Comparison of ENCODE assay signal across 8 cellular contexts in genomic region chr3:150703756-150704344, GRCh38. TPM values are rescaled to one million over a fixed set of nuclear protein-coding genes. Genes with fewer than 3 reads are reported as not detected.
DNase-seq lines count a peak whose midpoint lies in the region; ATAC-seq and TF ChIP-seq lines count a peak whose summit lies in the region.

Gene ERICH6 (minus strand): TSS chr3:150703920. CDS start chr3:150703898, 22 bp downstream.

- H3K9me3 ChIP-seq in PC-9 (ENCODE audit: insufficient read depth, low read depth): peaks cover 4% of the 10 kb centered on the region; the same call in 1 of the 2 replicates

- peaks cover 8 to 13% of the 10 kb centered on the region in 2 donors for H3K36me3 Mint-ChIP-seq in activated T-cell treated with anti-CD3 and anti-CD28 coated beads, Interleukin-2, amount 50 U/mL, for 72 hours (ENCODE audit: insufficient read depth in 2 of 2)
- H3K36me3 Mint-ChIP-seq in naive B cell: peaks cover 0 to 6% of the 10 kb centered on the region in 2 donors
- peaks cover 14% of the 10 kb centered on the region for H3K36me3 Mint-ChIP-seq in stimulated activated memory B cell treated with anti-CD40 and anti-IgM and Interleukin-4, amounts not matched to agents 10 μg/mL and 1 μg/mL and 100 μg/mL, for 72 hours

- peak; percentile 21; the same call in 1 of the 2 replicates for TF ChIP-seq CTCF in PC-9 (conservative IDR thresholded peaks at IDR 0.05)

- H3K9me2 ChIP-seq in PC-9 (ENCODE audit: insufficient read depth): no peaks in the 10 kb centered on the region

- peak within 1 kb of the TSS; percentile 36 for H3K27ac ChIP-seq in PC-9

- no peak for TF ChIP-seq EP300 in Ishikawa (IDR thresholded peaks at IDR 0.05; ENCODE audit: borderline replicate concordance)

- intact Hi-C loops in PC-9 (cut with micrococcal nuclease; ENCODE audit: unreplicated experiment): loop anchor here (1.0 to 5.0 kb wide), 2 partner anchors 101 to 157 kb away; partner anchors contain the start of genes EIF2A, SELENOT and SERP1

- H3K27me3 Mint-ChIP-seq in activated T-cell treated with anti-CD3 and anti-CD28 coated beads, Interleukin-2, amount 50 U/mL, for 72 hours (ENCODE audit: low read depth): no peaks in the 10 kb centered on the region
- no peaks in the 10 kb centered on the region for H3K27me3 Mint-ChIP-seq in naive B cell
- no peaks in the 10 kb centered on the region for H3K27me3 Mint-ChIP-seq in stimulated activated memory B cell treated with anti-CD40 and anti-IgM and Interleukin-4, amounts not matched to agents 10 μg/mL and 1 μg/mL and 100 μg/mL, for 72 hours

- no peaks in the 10 kb centered on the region for H3K79me2 ChIP-seq in PC-9 (ENCODE audit: low read depth)

- H3K4me1 Mint-ChIP-seq in activated T-cell treated with anti-CD3 and anti-CD28 coated beads, Interleukin-2, amount 50 U/mL, for 72 hours (ENCODE audit: low read depth): peaks cover 45% of the 10 kb centered on the region
- H3K4me1 Mint-ChIP-seq in naive B cell: peaks cover 16 to 27% (median 16%) of the 10 kb centered on the region in 3 donors
- peaks cover 29% of the 10 kb centered on the region for H3K4me1 Mint-ChIP-seq in stimulated activated memory B cell treated with anti-CD40 and anti-IgM and Interleukin-4, amounts not matched to agents 10 μg/mL and 1 μg/mL and 100 μg/mL, for 72 hours

- peak; percentile 70 for DNase-seq in DMS79 (lab: John Stamatoyannopoulos, UW)
- DNase-seq in PC-9: peak; percentile 75 to 94
- DNase-seq in activated T-cell treated with anti-CD3 and anti-CD28 coated beads, Interleukin-2, amount 50 U/mL, for 72 hours: peak; percentile 91
- DNase-seq in fibroblast of gingiva (ENCODE audit: low read depth): peak; percentile 90
- peak; percentile 88 for DNase-seq in naive B cell

- H4K20me1 ChIP-seq in PC-9 (ENCODE audit: insufficient read depth): no peaks in the 10 kb centered on the region

- no peaks in the 10 kb centered on the region for H3K36me3 ChIP-seq in PC-9 (ENCODE audit: low read depth)

- H3K4me1 ChIP-seq in PC-9 (replicated peaks; ENCODE audit: insufficient read depth): no peaks in the 10 kb centered on the region

- TF ChIP-seq RAD21 in Ishikawa (IDR thresholded peaks at IDR 0.05; ENCODE audit: low read depth): no peak

- H3K9me3 Mint-ChIP-seq in activated T-cell treated with anti-CD3 and anti-CD28 coated beads, Interleukin-2, amount 50 U/mL, for 72 hours: peaks cover 0 to 6% of the 10 kb centered on the region in 2 donors
- no peaks in the 10 kb centered on the region for H3K9me3 Mint-ChIP-seq in naive B cell
- H3K9me3 Mint-ChIP-seq in stimulated activated memory B cell treated with anti-CD40 and anti-IgM and Interleukin-4, amounts not matched to agents 10 μg/mL and 1 μg/mL and 100 μg/mL, for 72 hours: peaks cover 3% of the 10 kb centered on the region

- H3F3A ChIP-seq in PC-9 (ENCODE audit: insufficient read depth, low read depth): peaks cover 16% of the 10 kb centered on the region

- POLR2A ChIA-PET in PC-9 (lab: Charles Lee; ENCODE audit: unreplicated experiment): interaction anchor here (0.6 to 1.1 kb wide), 6 partner anchors 62 to 1189 kb away, joined by 3 to 48 read pairs (median 5); no protein-coding TSS in a partner anchor

- ATAC-seq in GM21619 (IDR thresholded peaks at IDR 0.05; ENCODE audit: unreplicated experiment) (peak; percentile 99), naive B cell (ENCODE audit: low read depth in 2 of 2) (peak; percentile 94)
- peak; percentile 99 for ATAC-seq in activated T-cell treated with anti-CD3 and anti-CD28 coated beads, Interleukin-2, amount 50 U/mL, for 72 hours (replicated peaks in 1 of 2)
- peak; percentile 99 for ATAC-seq in stimulated activated memory B cell treated with anti-CD40 and anti-IgM and Interleukin-4, amounts not matched to agents 10 μg/mL and 1 μg/mL and 100 μg/mL, for 72 hours

- H3K27ac Mint-ChIP-seq in activated T-cell treated with anti-CD3 and anti-CD28 coated beads, Interleukin-2, amount 50 U/mL, for 72 hours: peak within 1 kb of the TSS; percentile 98
- peak within 1 kb of the TSS; percentile 98 to 99 (median 99) for H3K27ac Mint-ChIP-seq in naive B cell
- H3K27ac Mint-ChIP-seq in stimulated activated memory B cell treated with anti-CD40 and anti-IgM and Interleukin-4, amounts not matched to agents 10 μg/mL and 1 μg/mL and 100 μg/mL, for 72 hours: peak within 1 kb of the TSS; percentile 92

- H2AFZ ChIP-seq in PC-9: peak within 1 kb of the TSS; percentile 93

- no TSS peak for BruUV-seq in PC-9 (replicated peaks; lab: Mats Ljungman, UMichigan)

- H3K4me3 ChIP-seq in PC-9: peak within 1 kb of the TSS; percentile 72

- H3K27me3 ChIP-seq in PC-9 (ENCODE audit: insufficient read depth, low read depth): no peaks in the 10 kb centered on the region

- H3K4me3 Mint-ChIP-seq in activated T-cell treated with anti-CD3 and anti-CD28 coated beads, Interleukin-2, amount 50 U/mL, for 72 hours: peak within 1 kb of the TSS; percentile 93 to 100
- peak within 1 kb of the TSS; percentile 85 to 99 (median 96) for H3K4me3 Mint-ChIP-seq in naive B cell
- peak within 1 kb of the TSS; percentile 91 for H3K4me3 Mint-ChIP-seq in stimulated activated memory B cell treated with anti-CD40 and anti-IgM and Interleukin-4, amounts not matched to agents 10 μg/mL and 1 μg/mL and 100 μg/mL, for 72 hours

- peak within 1 kb of the TSS; percentile 91 for H3K4me2 ChIP-seq in PC-9

- CTCF ChIA-PET in PC-9 (lab: Charles Lee): interaction anchor here (0.6 to 0.7 kb wide), 4 partner anchors 122 to 796 kb away, joined by 4 to 29 read pairs (median 8); no protein-coding TSS in a partner anchor

TF ChIP-seq in Ishikawa, 13 proteins besides CTCF, POLR2A, EP300 and RAD21:
- TF ChIP-seq REST (IDR thresholded peaks at IDR 0.05; ENCODE audit: low read depth): no peak
- peak; percentile 6; the same call in 1 of the 2 replicates for TF ChIP-seq TEAD4 (IDR thresholded peaks at IDR 0.05)
- TF ChIP-seq, protein P1, sequence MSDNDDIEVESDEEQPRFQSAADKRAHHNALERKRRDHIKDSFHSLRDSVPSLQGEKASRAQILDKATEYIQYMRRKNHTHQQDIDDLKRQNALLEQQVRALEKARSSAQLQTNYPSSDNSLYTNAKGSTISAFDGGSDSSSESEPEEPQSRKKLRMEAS (IDR thresholded peaks at IDR 0.05): no peak
- TF ChIP-seq YY1 (IDR thresholded peaks at IDR 0.05; ENCODE audit: low read depth): peak; percentile 59; the same call in 1 of the 2 replicates
- 0 out of 2 replicates have a peak, but pooled peaks have one; percentile 3 for TF ChIP-seq ZBTB7A (IDR thresholded peaks at IDR 0.05; ENCODE audit: low read depth)
- TF ChIP-seq NFIC (IDR thresholded peaks at IDR 0.05): peak; percentile 34; the same call in 1 of the 2 replicates
- peak; percentile 40; the same call in 1 of the 2 replicates for TF ChIP-seq TAF1 (IDR thresholded peaks at IDR 0.05; ENCODE audit: low read depth)
- no peak for TF ChIP-seq TCF12 (IDR thresholded peaks at IDR 0.05; ENCODE audit: low read depth)
- TF ChIP-seq EGR1 (IDR thresholded peaks at IDR 0.05): no peak
- no peak for TF ChIP-seq CEBPB (IDR thresholded peaks at IDR 0.05)
- TF ChIP-seq FOXM1 (IDR thresholded peaks at IDR 0.05; ENCODE audit: borderline replicate concordance, low read depth): no peak
- no peak for TF ChIP-seq CREB1 (IDR thresholded peaks at IDR 0.05; ENCODE audit: low read depth)
- no peak for TF ChIP-seq USF1 (IDR thresholded peaks at IDR 0.05)

RNA-seq across cellular contexts. Expression of gene ERICH6, which starts in this region (rescaled TPM):
- not detected in 2 replicates for total RNA-seq in PC-9 (2021)
- under 1 TPM in 1 of 2 donors, not detected in 1; 0.19 TPM for total RNA-seq in activated T-cell treated with anti-CD3 and anti-CD28 coated beads, Interleukin-2, amount 50 U/mL, for 72 hours
- under 1 TPM in 2 of 6 donors, not detected in 4; 0.58 to 0.88 TPM for polyA plus RNA-seq in naive B cell (ENCODE audit: low read depth in 6 of 6)

Comparison
In these comparisons a context has a peak if more than half of its experiments do, and no peak if none do; other contexts are left out.
1. Peak in every context shown above with its lines: DNase-seq, ATAC-seq, H3K4me3 ChIP-seq and H3K27ac ChIP-seq.
2. Peak in DNase-seq, H3K4me3 ChIP-seq, H3K27ac ChIP-seq and H3K4me2 ChIP-seq in PC-9; RNA of the gene not detected or under 1 TPM.
3. Peak in DNase-seq and ATAC-seq in activated T-cell treated with anti-CD3 and anti-CD28 coated beads, Interleukin-2, amount 50 U/mL, for 72 hours; RNA of the gene not detected or under 1 TPM.
4. Peak in DNase-seq and ATAC-seq in naive B cell; RNA of the gene not detected or under 1 TPM.